In the genomic region with DNA sequence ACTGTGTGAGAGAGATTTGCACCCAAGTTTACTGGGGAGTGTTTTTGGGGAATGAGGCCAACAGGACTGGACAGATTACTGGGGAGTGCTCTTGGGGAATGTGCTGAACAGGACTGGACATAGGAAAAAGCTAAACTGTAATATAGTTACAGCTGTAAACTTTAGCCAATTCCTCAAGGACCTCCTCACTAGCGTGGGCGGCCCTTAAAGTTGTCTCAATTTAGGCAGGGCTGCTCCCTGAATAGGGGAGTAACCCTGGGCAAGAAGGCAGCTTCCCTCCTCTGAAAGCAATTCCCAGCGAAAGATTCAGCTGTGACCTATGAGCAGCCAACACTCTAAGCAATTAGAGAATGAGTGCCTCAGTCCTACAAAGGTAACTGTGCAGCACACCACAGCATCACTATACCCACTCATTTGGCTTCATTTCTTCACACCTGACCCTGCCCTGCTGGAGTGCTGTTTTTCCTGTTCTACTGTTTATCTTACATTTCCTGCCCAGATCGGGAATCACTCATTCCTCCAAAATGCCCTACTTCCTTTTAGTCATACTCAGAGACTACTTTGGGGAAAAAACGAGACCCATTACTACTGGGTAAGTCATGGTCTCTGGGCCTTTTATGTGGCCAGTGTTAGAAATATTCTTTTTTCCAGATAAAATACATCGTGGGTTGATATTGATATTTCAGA, we compare ENCODE assay signal across 1 cellular context.
TF ChIP-seq lines count a peak whose summit lies in the region.

No MANE protein-coding gene starts in this region.

TF ChIP-seq in GM23338, 12 proteins besides CTCF, POLR2A, EP300 and RAD21 (continued from another document):
- TF ChIP-seq ZNF462 (CRISPR knock-in tag; IDR thresholded peaks at IDR 0.05) (no peak), EZH2 (IDR thresholded peaks at IDR 0.05; ENCODE audit: low read depth, unreplicated experiment) (no peak), JUNB (IDR thresholded peaks at IDR 0.05; ENCODE audit: unreplicated experiment) (no peak)
- TF ChIP-seq, protein P1, sequence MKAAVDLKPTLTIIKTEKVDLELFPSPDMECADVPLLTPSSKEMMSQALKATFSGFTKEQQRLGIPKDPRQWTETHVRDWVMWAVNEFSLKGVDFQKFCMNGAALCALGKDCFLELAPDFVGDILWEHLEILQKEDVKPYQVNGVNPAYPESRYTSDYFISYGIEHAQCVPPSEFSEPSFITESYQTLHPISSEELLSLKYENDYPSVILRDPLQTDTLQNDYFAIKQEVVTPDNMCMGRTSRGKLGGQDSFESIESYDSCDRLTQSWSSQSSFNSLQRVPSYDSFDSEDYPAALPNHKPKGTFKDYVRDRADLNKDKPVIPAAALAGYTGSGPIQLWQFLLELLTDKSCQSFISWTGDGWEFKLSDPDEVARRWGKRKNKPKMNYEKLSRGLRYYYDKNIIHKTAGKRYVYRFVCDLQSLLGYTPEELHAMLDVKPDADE (IDR thresholded peaks at IDR 0.05): no peak
